8 cellular contexts compared by ENCODE assay signal in the genomic region with DNA sequence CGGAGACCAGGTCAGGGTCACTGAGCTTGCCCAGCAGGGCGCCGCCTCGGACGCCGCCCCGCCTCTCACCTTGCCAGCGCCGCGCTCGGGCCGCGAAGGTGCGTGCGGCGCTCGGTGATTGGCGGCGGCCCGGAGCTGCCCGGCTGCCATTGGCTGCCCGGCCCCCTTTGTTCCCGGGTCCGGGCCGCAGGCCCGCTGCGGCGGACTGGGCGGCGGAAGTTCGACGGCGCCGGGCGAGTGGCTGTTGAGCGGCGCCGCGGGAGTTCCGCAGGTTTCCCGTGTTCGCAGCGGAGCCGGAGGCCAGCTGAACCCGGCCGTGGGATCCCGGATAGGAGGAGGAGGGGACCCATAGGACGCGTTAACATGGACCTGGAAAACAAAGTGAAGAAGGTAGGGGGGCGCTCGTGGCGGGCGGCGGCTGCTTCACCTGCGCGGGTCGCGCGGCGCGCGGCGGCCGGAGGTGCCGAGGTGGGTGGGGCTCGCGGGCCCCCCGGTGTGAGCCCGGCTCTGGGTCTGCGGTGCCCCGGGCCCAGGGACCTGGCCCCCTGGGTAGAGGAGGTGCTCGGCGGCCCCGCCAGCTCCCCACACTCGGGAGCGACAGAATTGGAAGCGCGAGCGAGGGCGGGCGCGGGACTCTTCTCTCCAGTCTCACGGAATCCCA. TPM values are rescaled to one million over a fixed set of nuclear protein-coding genes. Genes with fewer than 3 reads are reported as not detected.
DNase-seq lines count a peak whose midpoint lies in the region; ATAC-seq lines count a peak whose summit lies in the region.

A gene with protein sequence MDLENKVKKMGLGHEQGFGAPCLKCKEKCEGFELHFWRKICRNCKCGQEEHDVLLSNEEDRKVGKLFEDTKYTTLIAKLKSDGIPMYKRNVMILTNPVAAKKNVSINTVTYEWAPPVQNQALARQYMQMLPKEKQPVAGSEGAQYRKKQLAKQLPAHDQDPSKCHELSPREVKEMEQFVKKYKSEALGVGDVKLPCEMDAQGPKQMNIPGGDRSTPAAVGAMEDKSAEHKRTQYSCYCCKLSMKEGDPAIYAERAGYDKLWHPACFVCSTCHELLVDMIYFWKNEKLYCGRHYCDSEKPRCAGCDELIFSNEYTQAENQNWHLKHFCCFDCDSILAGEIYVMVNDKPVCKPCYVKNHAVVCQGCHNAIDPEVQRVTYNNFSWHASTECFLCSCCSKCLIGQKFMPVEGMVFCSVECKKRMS (plus strand): TSS at position 195 of the 661 bp plus-strand sequence. CDS start 169 bp downstream, at position 364.

- no peaks in the 10 kb centered on the region for H3K36me3 ChIP-seq in rectal smooth muscle tissue (ENCODE audit: control insufficient read depth, insufficient read depth, low read length)

- DNase-seq in CMK (ENCODE audit: low read depth) (peak; percentile 22), SK-MEL-5 (ENCODE audit: low read depth, low spot score) (peak; percentile 68), cardiac septum (ENCODE audit: low spot score) (peak; percentile 90), GOT3 (lab: John Stamatoyannopoulos, UW) (no peak)
- peak; percentile 70 for DNase-seq in activated naive CD4-positive, alpha-beta T cell treated with Interleukin-2 at 50 U/mL for 16 hours

- H3K27me3 ChIP-seq in rectal smooth muscle tissue (ENCODE audit: control insufficient read depth, insufficient read depth, low read length): no peaks in the 10 kb centered on the region

- H3K4me3 ChIP-seq in rectal smooth muscle tissue (ENCODE audit: low read length): peak within 1 kb of the TSS; percentile 96

- ATAC-seq in GM19452 (IDR thresholded peaks at IDR 0.05; ENCODE audit: unreplicated experiment) (peak; percentile 79), HG03571 (IDR thresholded peaks at IDR 0.05; ENCODE audit: unreplicated experiment) (peak; percentile 89)

- peak within 1 kb of the TSS; percentile 97 for H3K27ac ChIP-seq in rectal smooth muscle tissue (ENCODE audit: low read depth, low read length)

- peak within 1 kb of the TSS; percentile 97 for H3K9ac ChIP-seq in rectal smooth muscle tissue (ENCODE audit: low read length)

- in situ Hi-C loops in SK-MEL-5 (cut with HindIII; ENCODE audit: low pct_unique_long_range_greater_than_20kb, low sequenced_read_pairs): no loop called here

- peaks cover 3% of the 10 kb centered on the region for H3K4me1 ChIP-seq in rectal smooth muscle tissue (ENCODE audit: control insufficient read depth, insufficient read depth, low read length)

- intact Hi-C loops in cardiac septum (cut with DNase I): loop anchor here (2.0 kb wide), 1 partner anchor 20 kb away; no protein-coding TSS in a partner anchor

RNA-seq across cellular contexts. Expression of the gene that starts here (rescaled TPM):
- total RNA-seq in SK-MEL-5 (2014; rRNA removed; shearing (Covaris generic)): 37.6 and 40.5 TPM in 2 replicates
- polyA plus RNA-seq in SK-MEL-5 (2015; cell fraction: cytosol; rRNA removed): 31.3 and 36.6 TPM in 2 replicates
- 17.7 and 19.4 TPM in 2 replicates for polyA plus RNA-seq in SK-MEL-5 (2015; cell fraction: nucleus; rRNA removed)
- total RNA-seq in cardiac septum: 15.8 TPM
